8 cellular contexts compared by ENCODE assay signal in the genomic region with DNA sequence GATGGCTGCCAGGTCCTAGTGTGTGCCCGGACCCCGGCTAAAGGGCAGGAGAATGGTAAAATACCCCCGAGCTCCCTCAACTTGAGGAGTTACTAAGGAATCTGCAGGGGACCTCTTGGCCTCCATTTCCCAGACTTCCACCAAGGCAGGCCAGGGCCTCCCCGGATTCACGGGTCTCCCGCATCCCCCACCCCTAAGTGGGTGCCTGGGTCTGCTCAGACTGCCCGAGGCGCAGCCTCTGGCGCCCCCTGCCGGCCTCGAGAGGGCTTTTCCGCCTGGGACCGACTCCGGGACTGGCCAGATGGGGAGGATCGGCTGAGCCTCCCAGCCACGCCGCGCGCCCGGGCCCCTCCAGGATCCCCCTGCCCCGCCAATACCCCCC. TPM values are rescaled to one million over a fixed set of nuclear protein-coding genes. Genes with fewer than 3 reads are reported as not detected.
DNase-seq lines count a peak whose midpoint lies in the region; ATAC-seq and TF ChIP-seq lines count a peak whose summit lies in the region.

No MANE protein-coding gene starts in this region.

- H3K4me3 ChIP-seq in BLaER1, result peak overlapping the region; percentile 75

- H4K20me1 ChIP-seq in BLaER1, result peaks cover 29% of the 10 kb centered on the region

- H3K27me3 Mint-ChIP-seq in type B pancreatic cell, result peaks cover 4% of the 10 kb centered on the region

- intact Hi-C loops in Right ventricle myocardium superior (cut with DNase I) (loop anchor here (5.0 kb wide), 2 partner anchors 33 to 158 kb away; no protein-coding TSS in a partner anchor), posterior cingulate gyrus (cut with DNase I) (loop anchor here (5.0 kb wide), 1 partner anchor 33 kb away; no protein-coding TSS in a partner anchor)

- H3K36me3 ChIP-seq in BLaER1, result no peaks in the 10 kb centered on the region

- no peaks in the 10 kb centered on the region for H3K9me3 Mint-ChIP-seq in type B pancreatic cell

- peak; percentile 99 for TF ChIP-seq CTCF in type B pancreatic cell (conservative IDR thresholded peaks at IDR 0.05)

- in situ Hi-C loops in KBM-7 (cut with MboI; ENCODE audit: low pct_unique_long_range_greater_than_20kb, low sequenced_read_pairs), result no loop called here

- peaks cover 30% of the 10 kb centered on the region for H3K27me3 ChIP-seq in BLaER1

- H3K27ac ChIP-seq in BLaER1, result peak overlapping the region; percentile 83; the same call in 1 of the 2 replicates

- H3K27ac Mint-ChIP-seq in type B pancreatic cell, result no peak overlapping the region

- H3K4me3 Mint-ChIP-seq in type B pancreatic cell, result peak overlapping the region; percentile 89

- H3K9me3 ChIP-seq in BLaER1, result no peaks in the 10 kb centered on the region

- H3K36me3 Mint-ChIP-seq in type B pancreatic cell, result no peaks in the 10 kb centered on the region

- H3K4me1 Mint-ChIP-seq in type B pancreatic cell (ENCODE audit: unreplicated experiment), result peaks cover 33% of the 10 kb centered on the region

- peak overlapping the region; percentile 99 for H3K4me2 ChIP-seq in BLaER1

- H3K4me1 ChIP-seq in BLaER1, result peaks cover 64% of the 10 kb centered on the region

- ATAC-seq in GM19395 (IDR thresholded peaks at IDR 0.05; ENCODE audit: unreplicated experiment), result peak; percentile 56
- ATAC-seq in Right ventricle myocardium superior (ENCODE audit: poor library complexity), result peak; percentile 70

- DNase-seq in KBM-7, result peak; percentile 81
- DNase-seq in SK-N-DZ (ENCODE audit: low spot score), result peak; percentile 62
- DNase-seq in activated naive CD4-positive, alpha-beta T cell treated with anti-CD3 and anti-CD28 coated beads, Interleukin-2, amount 50 U/mL, for 16 hours, result peak; percentile 78
- peak; percentile 80 for DNase-seq in Right ventricle myocardium superior
- DNase-seq in posterior cingulate gyrus, result peak in 9 of 10 donors; percentile 58 to 96 (median 74)
- DNase-seq in type B pancreatic cell (ENCODE audit: extremely low spot score, unreplicated experiment), result peak; percentile 91

- H3K9ac ChIP-seq in BLaER1, result peak overlapping the region; percentile 79

RNA-seq across cellular contexts. Expression of a gene that starts 1.7 kb away (rescaled TPM):
- polyA plus RNA-seq in SK-N-DZ (2014; cell fraction: cytosol; rRNA removed), result 4.5 and 5.1 TPM in 2 replicates
- polyA plus RNA-seq in SK-N-DZ (2014; cell fraction: nucleus; rRNA removed), result 25.6 and 27.2 TPM in 2 replicates
- total RNA-seq in Right ventricle myocardium superior, result 16.8 TPM
- total RNA-seq in type B pancreatic cell (ENCODE audit: low replicate concordance), result 28.5 and 30.6 TPM in 2 replicates

RNA-seq across cellular contexts. Expression of a gene that starts 23.8 kb away (rescaled TPM):
- 5.9 and 6.6 TPM in 2 replicates for polyA plus RNA-seq in SK-N-DZ (2014; cell fraction: cytosol; rRNA removed)
- polyA plus RNA-seq in SK-N-DZ (2014; cell fraction: nucleus; rRNA removed), result 53.5 and 71.1 TPM in 2 replicates
- total RNA-seq in Right ventricle myocardium superior (13.7 TPM), type B pancreatic cell (ENCODE audit: low replicate concordance) (27.0 and 29.4 TPM in 2 replicates)

Comparison
In these comparisons a context has a peak if more than half of its experiments do, and no peak if none do; other contexts are left out.
1. Peak in every context shown above with its lines: DNase-seq, ATAC-seq, H3K4me3 ChIP-seq and H3K27ac ChIP-seq.